In the genomic region with DNA sequence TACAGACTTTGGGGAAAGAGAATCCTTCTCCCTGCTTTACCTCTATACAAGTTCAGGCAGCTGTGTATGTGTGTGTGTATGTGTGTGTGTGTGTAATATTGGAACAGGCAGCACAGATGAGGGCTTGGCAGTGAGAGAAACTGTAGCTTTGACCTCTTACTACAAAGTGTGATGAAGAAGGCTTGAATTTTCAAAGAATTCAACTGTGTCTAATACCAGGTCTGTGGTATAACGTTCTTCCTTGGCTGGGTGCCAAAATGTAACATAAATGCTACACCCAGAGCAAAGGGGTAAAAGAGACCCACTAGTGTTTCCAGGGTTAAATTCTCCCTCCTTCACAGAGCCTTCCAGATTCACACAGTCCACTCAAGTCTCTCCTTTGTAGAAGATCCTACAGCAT, we compare ENCODE assay signal across 12 cellular contexts. TPM values are rescaled to one million over a fixed set of nuclear protein-coding genes. Genes with fewer than 3 reads are reported as not detected.
DNase-seq lines count a peak whose midpoint lies in the region; ATAC-seq and TF ChIP-seq lines count a peak whose summit lies in the region.
"Had no signal": no experiment of that assay in that cellular context is flagged by ENCODE, and none has a peak within 500 bp of the region (broad histone marks: within the 10 kb centered on the region; RNA-seq: fewer than 3 reads in every experiment).

No MANE protein-coding gene starts in this region.

- POLR2A ChIA-PET in OCI-LY7 (lab: Charles Lee): no interaction called here

- no TSS peak for BruUV-seq in OCI-LY7 (replicated peaks; lab: Mats Ljungman, UMichigan)

- DNase-seq in right atrium auricular region (ENCODE audit: low spot score): no peak
- DNase-seq in Right ventricle myocardium superior: no peak
- DNase-seq in OCI-LY7 (ENCODE audit: low spot score): no peak
- peak; percentile 35 for DNase-seq in fibroblast of peridontal ligament (ENCODE audit: extremely low read depth)
- no peak for DNase-seq in DMS53 treated with DMSO at 0.1 percent for 48 hours (lab: John Stamatoyannopoulos, UW; ENCODE audit: unreplicated experiment)
- DNase-seq in activated CD4-positive, alpha-beta T cell treated with anti-CD3 and anti-CD28 coated beads, Interleukin-2, amount 50 U/mL, for 1 hour: no peak
- DNase-seq in globus pallidus (ENCODE audit: low spot score): no peak
- DNase-seq: Calu3, erythroblast, NCI-H1105 treated with DMSO at 0.1 percent for 48 hours, upper lobe of right lung had no signal

- CTCF ChIA-PET in OCI-LY7 (lab: Charles Lee; ENCODE audit: unreplicated experiment): no interaction called here

- WGBS in thymus: 0% methylated on average over 1 of the region's 1 CpG

- H3K4me1 ChIP-seq in right atrium auricular region (no peaks in the 10 kb centered on the region), OCI-LY7 (ENCODE audit: insufficient read depth, low read length, poor library complexity, severe bottlenecking) (peaks cover 5% of the 10 kb centered on the region), thymus (ENCODE audit: control insufficient read depth, insufficient read depth, low read length) (peaks cover 26% of the 10 kb centered on the region)

- H3K4me3 ChIP-seq in right atrium auricular region (no peak overlapping the region), OCI-LY7 (ENCODE audit: low read depth, low read length, poor library complexity, severe bottlenecking) (no peak overlapping the region), thymus (ENCODE audit: low read length) (peak overlapping the region; percentile 42)
- H3K4me3 ChIP-seq: upper lobe of right lung had no signal

- TF ChIP-seq CTCF in right atrium auricular region (IDR thresholded peaks at IDR 0.05) (no peak), OCI-LY7 (conservative IDR thresholded peaks at IDR 0.05; ENCODE audit: low read length) (no peak)

- no peak for ATAC-seq in Right ventricle myocardium superior (ENCODE audit: poor library complexity)

- intact Hi-C loops in Right ventricle myocardium superior (cut with DNase I) (no loop called here), OCI-LY7 (cut with micrococcal nuclease; ENCODE audit: unreplicated experiment) (no loop called here)

- H3K27ac ChIP-seq in right atrium auricular region (peak overlapping the region; percentile 18 to 31), OCI-LY7 (ENCODE audit: low read depth, low read length, poor library complexity, severe bottlenecking) (no peak overlapping the region), thymus (ENCODE audit: low read depth) (peak overlapping the region; percentile 92)
- H3K27ac ChIP-seq: upper lobe of right lung had no signal

- H3K36me3 ChIP-seq in right atrium auricular region (no peaks in the 10 kb centered on the region), OCI-LY7 (ENCODE audit: insufficient read depth, low read length) (no peaks in the 10 kb centered on the region), thymus (ENCODE audit: control insufficient read depth, insufficient read depth) (no peaks in the 10 kb centered on the region)
- H3K36me3 ChIP-seq: upper lobe of right lung had no signal

- peaks cover 0 to 17% of the 10 kb centered on the region in 2 donors for H3K9me3 ChIP-seq in right atrium auricular region
- peaks cover 8% of the 10 kb centered on the region; the same call in 1 of the 2 replicates for H3K9me3 ChIP-seq in OCI-LY7 (ENCODE audit: low read length)
- no peaks in the 10 kb centered on the region for H3K9me3 ChIP-seq in thymus (ENCODE audit: control insufficient read depth)
- H3K9me3 ChIP-seq: upper lobe of right lung had no signal

- H3K27me3 ChIP-seq in right atrium auricular region: no peaks in the 10 kb centered on the region
- no peaks in the 10 kb centered on the region for H3K27me3 ChIP-seq in thymus (ENCODE audit: control insufficient read depth, insufficient read depth)
- H3K27me3 ChIP-seq: upper lobe of right lung had no signal

- H3K9me2 ChIP-seq in OCI-LY7 (ENCODE audit: insufficient read depth, low read length): no peaks in the 10 kb centered on the region

- H2AFZ ChIP-seq in OCI-LY7 (ENCODE audit: low read length): peak overlapping the region; percentile 84

- peak overlapping the region; percentile 36; the same call in 1 of the 2 replicates for H3K4me2 ChIP-seq in OCI-LY7 (ENCODE audit: low read length)

- H4K20me1 ChIP-seq in OCI-LY7 (ENCODE audit: insufficient read depth, low read length): no peaks in the 10 kb centered on the region

- H3K79me2 ChIP-seq in OCI-LY7 (ENCODE audit: insufficient read depth, low read depth, low read length): no peaks in the 10 kb centered on the region

RNA-seq across cellular contexts. Expression of a gene that starts 51.1 kb away (rescaled TPM):
- total RNA-seq in right atrium auricular region (1 to 10 TPM; 2.3 to 4.8 TPM), Right ventricle myocardium superior (1.7 TPM), OCI-LY7 (2022) (1.1 and 1.2 TPM in 2 replicates)
- 0.93 and 1.2 TPM in 2 replicates for total RNA-seq in OCI-LY7 (2014; rRNA removed; shearing (Covaris generic))
- 16.5 TPM for polyA plus RNA-seq in thymus
